ENCODE assay signal across 26 cellular contexts in genomic region chr12:49587174-49587908, GRCh38. TPM values are rescaled to one million over a fixed set of nuclear protein-coding genes. Genes with fewer than 3 reads are reported as not detected.
DNase-seq lines count a peak whose midpoint lies in the region; ATAC-seq and TF ChIP-seq lines count a peak whose summit lies in the region.
"Had no signal": no experiment of that assay in that cellular context is flagged by ENCODE, and none has a peak within 500 bp of the region (broad histone marks: within the 10 kb centered on the region; RNA-seq: fewer than 3 reads in every experiment).

No MANE protein-coding gene starts in this region.

- TF ChIP-seq RAD21 in IMR-90 (IDR thresholded peaks at IDR 0.05; ENCODE audit: low read length): no peak

- TF ChIP-seq POLR2A in IMR-90 (IDR thresholded peaks at IDR 0.05; ENCODE audit: low read depth, low read length) (no peak), sigmoid colon (IDR thresholded peaks at IDR 0.05) (no peak)

- H4K8ac ChIP-seq in IMR-90 (ENCODE audit: low read depth in 2 of 2, low read length in 2 of 2): no peak overlapping the region

- H3K9me3 Mint-ChIP-seq in endodermal cell: no peaks in the 10 kb centered on the region
- H3K9me3 Mint-ChIP-seq in progenitor cell of endocrine pancreas (ENCODE audit: low read depth): no peaks in the 10 kb centered on the region
- H3K9me3 Mint-ChIP-seq: activated CD4-positive, alpha-beta T cell treated with anti-CD3 and anti-CD28 coated beads, Interleukin-2, amount 10 ng/mL, durations not matched to agents 24 days and 14 days had no signal

- peaks cover 0 to 12% of the 10 kb centered on the region in 2 experiments; a peak in 1 of 4 replicates for H3K79me1 ChIP-seq in IMR-90 (ENCODE audit: low read depth in 1 of 2, low read length in 2 of 2)

- H4K20me1 ChIP-seq in IMR-90 (ENCODE audit: insufficient read depth, low read length): no peaks in the 10 kb centered on the region

- H2BK20ac ChIP-seq in IMR-90 (ENCODE audit: low read depth, low read length): no peak overlapping the region

- H3K4me2 ChIP-seq in IMR-90 (ENCODE audit: low read depth, low read length): no peak overlapping the region

- H3K4me1 ChIP-seq in IMR-90 (ENCODE audit: control insufficient read depth, insufficient read depth, low read length): peaks cover 2% of the 10 kb centered on the region; the same call in 1 of the 2 replicates
- H3K4me1 ChIP-seq in endodermal cell (ENCODE audit: control insufficient read depth, insufficient read depth, low read length): no peaks in the 10 kb centered on the region
- peaks cover 0 to 29% (median 13%) of the 10 kb centered on the region in 4 donors for H3K4me1 ChIP-seq in sigmoid colon

- no peak overlapping the region for H3K14ac ChIP-seq in IMR-90 (replicated peaks; ENCODE audit: low read depth, low read length)

- no peak overlapping the region for H2BK15ac ChIP-seq in IMR-90 (ENCODE audit: low read depth, low read length)

- H3K36me3 ChIP-seq in IMR-90 (ENCODE audit: control insufficient read depth, insufficient read depth, low read length): peaks cover 4% of the 10 kb centered on the region; the same call in 1 of the 2 replicates
- H3K36me3 ChIP-seq in endodermal cell (ENCODE audit: control insufficient read depth, insufficient read depth, low read length): peaks cover 5% of the 10 kb centered on the region
- no peaks in the 10 kb centered on the region for H3K36me3 ChIP-seq in sigmoid colon
- H3K36me3 ChIP-seq: Peyer's patch had no signal

- no peak overlapping the region for H3K23ac ChIP-seq in IMR-90 (ENCODE audit: low read depth, low read length)

- peaks cover 25% of the 10 kb centered on the region for H3K36me3 Mint-ChIP-seq in endodermal cell (ENCODE audit: low read depth)
- peaks cover 16% of the 10 kb centered on the region for H3K36me3 Mint-ChIP-seq in progenitor cell of endocrine pancreas (ENCODE audit: insufficient read depth)

- CTCF ChIA-PET in IMR-90 (lab: Yijun Ruan, JAX): no interaction called here

- H3K56ac ChIP-seq in IMR-90 (ENCODE audit: extremely low read depth, insufficient read depth, low read length): no peak overlapping the region

- BruUV-seq in IMR-90 (replicated peaks; lab: Mats Ljungman, UMichigan): no TSS peak

- no peak overlapping the region for H2BK5ac ChIP-seq in IMR-90 (ENCODE audit: low read depth, low read length, poor library complexity, severe bottlenecking)

- no peak overlapping the region for H3K4ac ChIP-seq in IMR-90 (ENCODE audit: low read depth, low read length)

- H2AK5ac ChIP-seq in IMR-90 (ENCODE audit: low read depth, low read length): no peak overlapping the region

- H3K9ac ChIP-seq in IMR-90 (ENCODE audit: low read depth, low read length) (no peak overlapping the region), endodermal cell (ENCODE audit: extremely low read depth, low read length, poor library complexity, severe bottlenecking) (no peak overlapping the region)
- H3K9ac ChIP-seq: BLaER1 treated with 17β-estradiol and CSF1 and Interleukin-3, amounts not matched to agents 10 nM and 100 nM had no signal

- POLR2A ChIA-PET in IMR-90 (lab: Charles Lee; ENCODE audit: unreplicated experiment): no interaction called here

- no peak overlapping the region for H3K27ac Mint-ChIP-seq in endodermal cell
- H3K27ac Mint-ChIP-seq in progenitor cell of endocrine pancreas: no peak overlapping the region
- H3K27ac Mint-ChIP-seq: activated CD4-positive, alpha-beta T cell treated with anti-CD3 and anti-CD28 coated beads, Interleukin-2, amount 10 ng/mL, durations not matched to agents 24 days and 14 days had no signal

- H3K4me1 Mint-ChIP-seq in endodermal cell (no peaks in the 10 kb centered on the region), progenitor cell of endocrine pancreas (ENCODE audit: low read depth) (peaks cover 6% of the 10 kb centered on the region)

- TF ChIP-seq EP300 in sigmoid colon (IDR thresholded peaks at IDR 0.05): no peak

- no peak for ATAC-seq in IMR-90 (ENCODE audit: low read depth)
- ATAC-seq in HG03469 (IDR thresholded peaks at IDR 0.05; ENCODE audit: unreplicated experiment): no peak
- ATAC-seq: activated naive CD4-positive, alpha-beta T cell treated with anti-CD3 and anti-CD28 coated beads, Interleukin-2, amount 50 U/mL, for 72 hours; gastroesophageal sphincter; right cardiac atrium had no signal

- H4K5ac ChIP-seq in IMR-90 (ENCODE audit: low read depth, low read length): no peak overlapping the region

- peaks cover 8% of the 10 kb centered on the region; the same call in 1 of the 2 replicates for H3K9me1 ChIP-seq in IMR-90 (ENCODE audit: insufficient read depth, low read length)

- H3K9me3 ChIP-seq in IMR-90 (ENCODE audit: control insufficient read depth, insufficient read depth, low read length) (peaks cover 3% of the 10 kb centered on the region; the same call in 1 of the 2 replicates), endodermal cell (ENCODE audit: control insufficient read depth, low read length) (peaks cover 6% of the 10 kb centered on the region), sigmoid colon (no peaks in the 10 kb centered on the region)
- H3K9me3 ChIP-seq: Peyer's patch, transverse colon had no signal

- dilution Hi-C loops in IMR-90 (cut with HindIII; ENCODE audit: low sequenced_read_pairs, unreplicated experiment): no loop called here

- H3K4me3 Mint-ChIP-seq in endodermal cell (no peak overlapping the region), progenitor cell of endocrine pancreas (ENCODE audit: low read depth) (no peak overlapping the region)
- H3K4me3 Mint-ChIP-seq: activated CD4-positive, alpha-beta T cell treated with anti-CD3 and anti-CD28 coated beads, Interleukin-2, amount 10 ng/mL, durations not matched to agents 24 days and 14 days; nephron had no signal

- DNase-seq in ELR (ENCODE audit: low read depth) (peak; percentile 19), IMR-90 (no peak), endodermal cell (no peak), progenitor cell of endocrine pancreas (ENCODE audit: low spot score, unreplicated experiment) (no peak), sigmoid colon (no peak), UCSD-AML1 (lab: John Stamatoyannopoulos, UW; ENCODE audit: unreplicated experiment) (no peak)
- no peak for DNase-seq in activated CD4-positive, CD25-positive, alpha-beta regulatory T cell treated with anti-CD3 and anti-CD28 coated beads, Interleukin-2, amount 50 U/mL, for 72 hours
- DNase-seq: activated CD4-positive, alpha-beta T cell treated with anti-CD3 and anti-CD28 coated beads, Interleukin-2, amount 10 ng/mL, durations not matched to agents 24 days and 14 days; activated CD8-positive, alpha-beta memory T cell treated with anti-CD3 and anti-CD28 coated beads for 24 hours; activated T-cell treated with anti-CD3 and anti-CD28 coated beads for 4 hours; anterior cingulate cortex; NCI-H1436 treated with DMSO at 0.1 percent for 48 hours; NCI-H2081 treated with DMSO at 0.1 percent for 48 hours; Peyer's patch; right cardiac atrium; SHP77; stimulated activated CD8-positive, alpha-beta memory T cell treated with anti-CD3 and anti-CD28 coated beads, Interleukin-4, amount 100 ng/mL, for 48 hours; transverse colon had no signal

- H3K27me3 ChIP-seq in IMR-90 (ENCODE audit: control insufficient read depth, insufficient read depth, low read length) (no peaks in the 10 kb centered on the region), endodermal cell (ENCODE audit: control insufficient read depth, insufficient read depth, low read length, poor library complexity, severe bottlenecking) (no peaks in the 10 kb centered on the region), sigmoid colon (no peaks in the 10 kb centered on the region)
- H3K27me3 ChIP-seq: BLaER1 treated with 17β-estradiol and CSF1 and Interleukin-3, amounts not matched to agents 10 nM and 100 nM; gastroesophageal sphincter; Peyer's patch; transverse colon had no signal

- H4K91ac ChIP-seq in IMR-90 (ENCODE audit: insufficient read depth, low read depth, low read length): no peak overlapping the region

- no peak overlapping the region for H2AFZ ChIP-seq in IMR-90 (replicated peaks; ENCODE audit: low read length, poor library complexity)

- 80% methylated on average over 1 of the region's 11 CpGs; no CpG with 5 or more reads in 1 of the 2 experiments for WGBS in IMR-90 (ENCODE audit: extremely low coverage in 2 of 2, insufficient read length in 1 of 2), 2 experiments
- 91 to 93% methylated on average over 7 to 11 of the region's 11 CpGs for WGBS in endodermal cell (ENCODE audit: insufficient coverage in 1 of 2, insufficient read length in 1 of 2), 2 experiments
- 91 to 94% methylated on average over 11 of the region's 11 CpGs for WGBS in sigmoid colon, 2 donors

- H2AK9ac ChIP-seq in IMR-90 (replicated peaks; ENCODE audit: low read depth, low read length, poor library complexity): no peak overlapping the region

- H3K27me3 Mint-ChIP-seq in endodermal cell (ENCODE audit: insufficient read depth) (no peaks in the 10 kb centered on the region), progenitor cell of endocrine pancreas (no peaks in the 10 kb centered on the region)
- H3K27me3 Mint-ChIP-seq: activated CD4-positive, alpha-beta T cell treated with anti-CD3 and anti-CD28 coated beads, Interleukin-2, amount 10 ng/mL, durations not matched to agents 24 days and 14 days had no signal

- H3K4me3 ChIP-seq in IMR-90 (ENCODE audit: insufficient read depth, low read depth, low read length) (no peak overlapping the region), endodermal cell (ENCODE audit: low read length) (no peak overlapping the region), sigmoid colon (no peak overlapping the region)
- H3K4me3 ChIP-seq: BLaER1 treated with 17β-estradiol and CSF1 and Interleukin-3, amounts not matched to agents 10 nM and 100 nM; gastroesophageal sphincter; lung; Peyer's patch; transverse colon had no signal

- in situ Hi-C loops in IMR-90 (cut with MboI; ENCODE audit: low sequenced_read_pairs): no loop called here

- intact Hi-C loops in IMR-90 (cut with micrococcal nuclease): no loop called here
- intact Hi-C loops in sigmoid colon (cut with DNase I): no loop called here

- H2BK120ac ChIP-seq in IMR-90 (ENCODE audit: low read depth, low read length): no peak overlapping the region

- no peak overlapping the region for H3K18ac ChIP-seq in IMR-90 (ENCODE audit: low read depth, low read length)

- no peak for TF ChIP-seq CTCF in IMR-90 (conservative IDR thresholded peaks at IDR 0.05; ENCODE audit: low read depth, low read length)
- peak; percentile 62 for TF ChIP-seq CTCF in endodermal cell (conservative IDR thresholded peaks at IDR 0.05)
- TF ChIP-seq CTCF in progenitor cell of endocrine pancreas (IDR thresholded peaks at IDR 0.05; ENCODE audit: unreplicated experiment): peak; percentile 23
- no peak for TF ChIP-seq CTCF in sigmoid colon (IDR thresholded peaks at IDR 0.05)

- H3K27ac ChIP-seq in IMR-90 (ENCODE audit: insufficient read depth, low read length) (no peak overlapping the region), endodermal cell (ENCODE audit: low read depth, low read length) (no peak overlapping the region), sigmoid colon (no peak overlapping the region)
- H3K27ac ChIP-seq: gastroesophageal sphincter, Peyer's patch, transverse colon, VCaP had no signal

RNA-seq across cellular contexts. Expression of gene FAM186B, which starts 18.1 kb away (rescaled TPM):
- total RNA-seq in IMR-90 (2012; rRNA removed) (0.18 and 0.28 TPM in 2 replicates), endodermal cell (under 1 TPM; 0.22 to 0.26 TPM), progenitor cell of endocrine pancreas (0.20 and 0.24 TPM in 2 replicates), sigmoid colon (under 1 TPM in 2 of 4 donors, not detected in 2; 0.16 to 0.54 TPM)
- polyA plus RNA-seq in IMR-90 (2012; rRNA removed) (0.10 TPM in 2 replicates), sigmoid colon (under 1 TPM in 1 of 3 donors, not detected in 2; 0.22 TPM)
- polyA plus RNA-seq in IMR-90 (2012; cell fraction: cytosol; rRNA removed): 0.10 and 0.12 TPM in 2 replicates
- 0.28 and 0.36 TPM in 2 replicates for polyA plus RNA-seq in IMR-90 (2012; cell fraction: nucleus; rRNA removed; ENCODE audit: low replicate concordance)
- polyA plus RNA-seq in endodermal cell (2013, experiment 1 of 2): 0.18 TPM
- 0.08 TPM for polyA plus RNA-seq in endodermal cell (2013, experiment 2 of 2)
- total RNA-seq: G401 had no signal

RNA-seq across cellular contexts. Expression of gene MCRS1, which starts 19.4 kb away (rescaled TPM):
- total RNA-seq in IMR-90 (2012; rRNA removed) (60.8 and 72.9 TPM in 2 replicates), endodermal cell (10 to 100 TPM; 97.5 to 98.9 TPM), progenitor cell of endocrine pancreas (88.1 and 92.6 TPM in 2 replicates), sigmoid colon (10 to 100 TPM; 33.6 to 59.3 (median 48.0) TPM)
- polyA plus RNA-seq in IMR-90 (2012; rRNA removed) (73.2 and 75.2 TPM in 2 replicates), sigmoid colon (10 to 100 TPM; 43.8 to 61.0 (median 46.0) TPM)
- 66.3 and 72.6 TPM in 2 replicates for polyA plus RNA-seq in IMR-90 (2012; cell fraction: cytosol; rRNA removed)
- polyA plus RNA-seq in IMR-90 (2012; cell fraction: nucleus; rRNA removed; ENCODE audit: low replicate concordance): 122 and 232 TPM in 2 replicates
- polyA plus RNA-seq in endodermal cell (2013, experiment 1 of 2): 65.0 TPM
- 59.2 TPM for polyA plus RNA-seq in endodermal cell (2013, experiment 2 of 2)

RNA-seq across cellular contexts. Expression of gene PRPF40B, which starts 36.0 kb away (rescaled TPM):
- total RNA-seq in IMR-90 (2012; rRNA removed) (3.9 and 5.0 TPM in 2 replicates), endodermal cell (10 to 100 TPM; 33.8 to 45.6 TPM), progenitor cell of endocrine pancreas (57.4 and 63.4 TPM in 2 replicates), sigmoid colon (10 to 100 TPM; 13.3 to 27.5 (median 21.0) TPM)
- polyA plus RNA-seq in IMR-90 (2012; rRNA removed) (11.0 and 11.8 TPM in 2 replicates), sigmoid colon (10 to 100 TPM in 1 of 3 donors, 1 to 10 TPM in 2; 1.4 to 11.3 (median 3.6) TPM)
- polyA plus RNA-seq in IMR-90 (2012; cell fraction: cytosol; rRNA removed): 5.9 and 7.5 TPM in 2 replicates
- 81.2 and 98.0 TPM in 2 replicates for polyA plus RNA-seq in IMR-90 (2012; cell fraction: nucleus; rRNA removed; ENCODE audit: low replicate concordance)
- 29.5 TPM for polyA plus RNA-seq in endodermal cell (2013, experiment 1 of 2)
- polyA plus RNA-seq in endodermal cell (2013, experiment 2 of 2): 25.0 TPM

RNA-seq across cellular contexts. Expression of gene KCNH3, which starts 48.5 kb away (rescaled TPM):
- total RNA-seq in IMR-90 (2012; rRNA removed) (0.28 TPM in 1 of 2 replicates, not detected in the other), endodermal cell (1 to 10 TPM in 1 of 2 donors, under 1 TPM in 1; 1.00 to 1.5 TPM), progenitor cell of endocrine pancreas (29.2 and 31.9 TPM in 2 replicates), sigmoid colon (under 1 TPM in 2 of 4 donors, not detected in 2; 0.14 to 0.83 TPM)
- polyA plus RNA-seq in IMR-90 (2012; rRNA removed) (0.10 and 0.20 TPM in 2 replicates), sigmoid colon (under 1 TPM in 1 of 3 donors, not detected in 2; 0.36 TPM)
- polyA plus RNA-seq in IMR-90 (2012; cell fraction: cytosol; rRNA removed): 0.05 and 0.09 TPM in 2 replicates
- polyA plus RNA-seq in IMR-90 (2012; cell fraction: nucleus; rRNA removed; ENCODE audit: low replicate concordance): 0.49 and 1.6 TPM in 2 replicates
- polyA plus RNA-seq in endodermal cell (2013, experiment 1 of 2): 0.50 TPM
- polyA plus RNA-seq in endodermal cell (2013, experiment 2 of 2): 0.25 TPM

Comparison
In these comparisons a context has a peak if more than half of its experiments do, and no peak if none do; other contexts are left out.
1. CTCF ChIP-seq: peak in endodermal cell (single experiment) and progenitor cell of endocrine pancreas (single experiment); none in IMR-90 (single experiment) and sigmoid colon (0 of 4).